ENCODE assay signal across 24 cellular contexts in genomic region chr5:176549871-176550270, GRCh38. TPM values are rescaled to one million over a fixed set of nuclear protein-coding genes. Genes with fewer than 3 reads are reported as not detected.
DNase-seq lines count a peak whose midpoint lies in the region; ATAC-seq and TF ChIP-seq lines count a peak whose summit lies in the region.
"Had no signal": no experiment of that assay in that cellular context is flagged by ENCODE, and none has a peak within 500 bp of the region (broad histone marks: within the 10 kb centered on the region; RNA-seq: fewer than 3 reads in every experiment).

No MANE protein-coding gene starts in this region.

- H2BK12ac ChIP-seq in neuronal stem cell (ENCODE audit: low read length) = peak overlapping the region; percentile 52

- H4K91ac ChIP-seq in IMR-90 (ENCODE audit: insufficient read depth, low read depth, low read length) (no peak overlapping the region), neuronal stem cell (ENCODE audit: low read depth, low read length, poor library complexity) (no peak overlapping the region)

- H3K79me1 ChIP-seq in IMR-90 (ENCODE audit: low read depth in 1 of 2, low read length in 2 of 2) (no peaks in the 10 kb centered on the region), neuronal stem cell (ENCODE audit: low read depth, low read length) (peaks cover 2% of the 10 kb centered on the region)

- no peak for DNase-seq in CD4-positive, alpha-beta memory T cell
- no peak for DNase-seq in IMR-90
- no peak for DNase-seq in hepatocyte (ENCODE audit: low spot score)
- DNase-seq in neuronal stem cell (ENCODE audit: low spot score) = no peak
- DNase-seq in OCI-M1 (lab: John Stamatoyannopoulos, UW) = no peak
- DNase-seq in activated CD4-positive, alpha-beta T cell treated with anti-CD3 and anti-CD28 coated beads, Interleukin-2, amount 10 ng/mL, durations not matched to agents 24 days and 14 days = no peak
- DNase-seq: activated CD4-positive, alpha-beta T cell treated with anti-CD3 and anti-CD28 coated beads, Interleukin-2, amount 50 U/mL, for 1 hour; activated naive CD4-positive, alpha-beta T cell treated with Interleukin-2 at 50 U/mL for 16 hours; aorta; COR-L47; dermis blood vessel endothelial cell; DND-41; left ventricle myocardium superior; NCI-H446 treated with DMSO at 0.1 percent for 48 hours; PC-9; stimulated activated CD4-positive, alpha-beta T cell treated with anti-CD3 and anti-CD28 coated beads, Interleukin-4, amount 100 ng/mL, for 24 hours; stimulated activated naive CD8-positive, alpha-beta T cell treated with anti-CD3 and anti-CD28 coated beads, Interleukin-15, amount 100 ng/mL, for 72 hours had no signal

- H3K36me3 Mint-ChIP-seq in CD4-positive, alpha-beta memory T cell = no peaks in the 10 kb centered on the region
- no peaks in the 10 kb centered on the region for H3K36me3 Mint-ChIP-seq in activated CD4-positive, alpha-beta T cell treated with anti-CD3 and anti-CD28 coated beads, Interleukin-2, amount 10 ng/mL, durations not matched to agents 24 days and 14 days (ENCODE audit: low read depth)
- H3K36me3 Mint-ChIP-seq: type B pancreatic cell had no signal

- no peak overlapping the region for H3K4ac ChIP-seq in IMR-90 (ENCODE audit: low read depth, low read length)
- no peak overlapping the region for H3K4ac ChIP-seq in neuronal stem cell (ENCODE audit: low read length)

- H3K23ac ChIP-seq in IMR-90 (ENCODE audit: low read depth, low read length) (no peak overlapping the region), neuronal stem cell (ENCODE audit: low read depth, low read length, poor library complexity) (no peak overlapping the region)

- intact Hi-C loops in CD4-positive, alpha-beta memory T cell (cut with micrococcal nuclease) = no loop called here
- intact Hi-C loops in IMR-90 (cut with micrococcal nuclease) = no loop called here
- intact Hi-C loops in activated CD4-positive, alpha-beta T cell treated with anti-CD3 and anti-CD28 coated beads, Interleukin-2, amount 10 ng/mL, durations not matched to agents 24 days and 14 days (cut with micrococcal nuclease) = no loop called here

- H3K9me3 ChIP-seq in CD4-positive, alpha-beta memory T cell (ENCODE audit: control insufficient read depth in 1 of 2, low read length in 2 of 2) = no peaks in the 10 kb centered on the region
- no peaks in the 10 kb centered on the region for H3K9me3 ChIP-seq in IMR-90 (ENCODE audit: control insufficient read depth, insufficient read depth, low read length)
- no peaks in the 10 kb centered on the region for H3K9me3 ChIP-seq in hepatocyte (ENCODE audit: low read depth)
- no peaks in the 10 kb centered on the region for H3K9me3 ChIP-seq in neuronal stem cell (replicated peaks in 1 of 2; ENCODE audit: control insufficient read depth in 2 of 2, insufficient read depth in 1 of 2, low read depth in 1 of 2, low read length in 2 of 2)
- H3K9me3 ChIP-seq: heart left ventricle, mucosa of descending colon had no signal

- H2AK5ac ChIP-seq in IMR-90 (ENCODE audit: low read depth, low read length) = no peak overlapping the region
- H2AK5ac ChIP-seq in neuronal stem cell (ENCODE audit: low read depth, low read length) = peak overlapping the region; percentile 47

- TF ChIP-seq RAD21 in IMR-90 (IDR thresholded peaks at IDR 0.05; ENCODE audit: low read length) = no peak

- H2BK5ac ChIP-seq in IMR-90 (ENCODE audit: low read depth, low read length, poor library complexity, severe bottlenecking) (no peak overlapping the region), neuronal stem cell (ENCODE audit: low read length) (no peak overlapping the region)

- in situ Hi-C loops in IMR-90 (cut with MboI; ENCODE audit: low sequenced_read_pairs) = loop anchor here (25.0 kb wide), 1 partner anchor 813 kb away; no protein-coding TSS in a partner anchor

- H3K4me2 ChIP-seq in IMR-90 (ENCODE audit: low read depth, low read length) (no peak overlapping the region), hepatocyte (peak overlapping the region; percentile 62), neuronal stem cell (ENCODE audit: insufficient read depth, low read length, poor library complexity, severe bottlenecking) (no peak overlapping the region)
- H3K4me2 ChIP-seq: PC-9 had no signal

- ATAC-seq in IMR-90 (ENCODE audit: low read depth) (no peak), HG03442 (IDR thresholded peaks at IDR 0.05; ENCODE audit: unreplicated experiment) (no peak), GM19324 (IDR thresholded peaks at IDR 0.05; ENCODE audit: low FRiP score, unreplicated experiment) (no peak)
- ATAC-seq: heart left ventricle, left ventricle myocardium superior had no signal

- H3K27me3 ChIP-seq in CD4-positive, alpha-beta memory T cell (ENCODE audit: insufficient read depth, low read length) = no peaks in the 10 kb centered on the region
- H3K27me3 ChIP-seq in IMR-90 (ENCODE audit: control insufficient read depth, insufficient read depth, low read length) (peaks cover 18% of the 10 kb centered on the region; the same call in 1 of the 2 replicates), hepatocyte (no peaks in the 10 kb centered on the region), neuronal stem cell (ENCODE audit: control insufficient read depth in 3 of 3, insufficient read depth in 3 of 3, low read depth in 1 of 3, low read length in 3 of 3) (peaks cover 0 to 33% (median 8%) of the 10 kb centered on the region in 3 experiments)

- peaks cover 38% of the 10 kb centered on the region for H3K4me1 ChIP-seq in CD4-positive, alpha-beta memory T cell (ENCODE audit: insufficient read depth, low read length)
- H3K4me1 ChIP-seq in IMR-90 (ENCODE audit: control insufficient read depth, insufficient read depth, low read length) (no peaks in the 10 kb centered on the region), hepatocyte (ENCODE audit: insufficient read depth) (peaks cover 37% of the 10 kb centered on the region), neuronal stem cell (ENCODE audit: control insufficient read depth in 2 of 2, insufficient read depth in 1 of 2, low read depth in 1 of 2, low read length in 2 of 2) (peaks cover 5 to 7% of the 10 kb centered on the region in 2 donors)

- H3K9ac ChIP-seq in IMR-90 (ENCODE audit: low read depth, low read length) = no peak overlapping the region
- H3K9ac ChIP-seq in neuronal stem cell (ENCODE audit: low read depth, low read length, poor library complexity) = no peak overlapping the region

- WGBS in IMR-90 (ENCODE audit: extremely low coverage in 2 of 2, insufficient read length in 1 of 2), 2 experiments = no CpG with 5 or more reads among the region's 7 CpGs
- 83% methylated on average over 7 of the region's 7 CpGs for WGBS in hepatocyte (ENCODE audit: low lambda C conversion rate, missing lambda C conversion rate)
- WGBS in neuronal stem cell (ENCODE audit: extremely low coverage in 2 of 2, insufficient read length in 2 of 2, insufficient replicate concordance in 1 of 2), 2 donors = no CpG with 5 or more reads among the region's 7 CpGs

- no peak overlapping the region for H3K56ac ChIP-seq in IMR-90 (ENCODE audit: extremely low read depth, insufficient read depth, low read length)

- H3K14ac ChIP-seq in IMR-90 (replicated peaks; ENCODE audit: low read depth, low read length) = no peak overlapping the region
- H3K14ac ChIP-seq in neuronal stem cell (ENCODE audit: low read length) = peak overlapping the region; percentile 17

- no peaks in the 10 kb centered on the region for H3K9me1 ChIP-seq in IMR-90 (ENCODE audit: insufficient read depth, low read length)

- H3K4me1 Mint-ChIP-seq in CD4-positive, alpha-beta memory T cell = peaks cover 19 to 70% (median 49%) of the 10 kb centered on the region in 4 donors
- H3K4me1 Mint-ChIP-seq in activated CD4-positive, alpha-beta T cell treated with anti-CD3 and anti-CD28 coated beads, Interleukin-2, amount 10 ng/mL, durations not matched to agents 24 days and 14 days = peaks cover 21% of the 10 kb centered on the region

- H2BK15ac ChIP-seq in IMR-90 (ENCODE audit: low read depth, low read length) (no peak overlapping the region), neuronal stem cell (ENCODE audit: low read length) (no peak overlapping the region)

- no peaks in the 10 kb centered on the region for H3K36me3 ChIP-seq in CD4-positive, alpha-beta memory T cell (ENCODE audit: insufficient read depth, low read length)
- H3K36me3 ChIP-seq in IMR-90 (ENCODE audit: control insufficient read depth, insufficient read depth, low read length) = no peaks in the 10 kb centered on the region
- H3K36me3 ChIP-seq in hepatocyte (replicated peaks; ENCODE audit: insufficient read depth, low read depth) = no peaks in the 10 kb centered on the region
- H3K36me3 ChIP-seq in neuronal stem cell (replicated peaks in 1 of 2; ENCODE audit: control insufficient read depth in 2 of 2, insufficient read depth in 2 of 2, low read length in 2 of 2) = no peaks in the 10 kb centered on the region
- H3K36me3 ChIP-seq: heart left ventricle had no signal

- no TSS peak for BruUV-seq in IMR-90 (replicated peaks; lab: Mats Ljungman, UMichigan)

- H2BK120ac ChIP-seq in IMR-90 (ENCODE audit: low read depth, low read length) (no peak overlapping the region), neuronal stem cell (ENCODE audit: low read depth, low read length) (peak overlapping the region; percentile 42)

- no peaks in the 10 kb centered on the region for H3K9me3 Mint-ChIP-seq in CD4-positive, alpha-beta memory T cell
- no peaks in the 10 kb centered on the region for H3K9me3 Mint-ChIP-seq in activated CD4-positive, alpha-beta T cell treated with anti-CD3 and anti-CD28 coated beads, Interleukin-2, amount 10 ng/mL, durations not matched to agents 24 days and 14 days
- H3K9me3 Mint-ChIP-seq: stimulated activated naive CD8-positive, alpha-beta T cell treated with anti-CD3 and anti-CD28 coated beads, Interleukin-15, amount 100 ng/mL, for 72 hours; type B pancreatic cell had no signal

- POLR2A ChIA-PET in CD4-positive, alpha-beta memory T cell (lab: Charles Lee; ENCODE audit: partially characterized antibody) = interaction anchor here (1.6 to 20.1 kb wide), 2 partner anchors 20 to 102 kb away, joined by 5 to 533 read pairs; partner anchors contain the start of genes FAF2 and RNF44
- POLR2A ChIA-PET in IMR-90 (lab: Charles Lee; ENCODE audit: unreplicated experiment) = no interaction called here

- peak overlapping the region; percentile 16 for H2AK9ac ChIP-seq in IMR-90 (replicated peaks; ENCODE audit: low read depth, low read length, poor library complexity)

- H4K20me1 ChIP-seq in IMR-90 (ENCODE audit: insufficient read depth, low read length) (no peaks in the 10 kb centered on the region), hepatocyte (ENCODE audit: insufficient read depth, poor library complexity, severe bottlenecking) (no peaks in the 10 kb centered on the region)

- no peaks in the 10 kb centered on the region for H3K27me3 Mint-ChIP-seq in CD4-positive, alpha-beta memory T cell
- no peaks in the 10 kb centered on the region for H3K27me3 Mint-ChIP-seq in activated CD4-positive, alpha-beta T cell treated with anti-CD3 and anti-CD28 coated beads, Interleukin-2, amount 10 ng/mL, durations not matched to agents 24 days and 14 days
- H3K27me3 Mint-ChIP-seq: stimulated activated naive CD8-positive, alpha-beta T cell treated with anti-CD3 and anti-CD28 coated beads, Interleukin-15, amount 100 ng/mL, for 72 hours; type B pancreatic cell had no signal

- TF ChIP-seq CTCF in IMR-90 (conservative IDR thresholded peaks at IDR 0.05; ENCODE audit: low read depth, low read length) = no peak
- no peak for TF ChIP-seq CTCF in hepatocyte (IDR thresholded peaks at IDR 0.05; ENCODE audit: poor library complexity)

- TF ChIP-seq POLR2A in IMR-90 (IDR thresholded peaks at IDR 0.05; ENCODE audit: low read depth, low read length) = no peak

- H2AFZ ChIP-seq in IMR-90 (replicated peaks; ENCODE audit: low read length, poor library complexity) (no peak overlapping the region), hepatocyte (no peak overlapping the region), neuronal stem cell (ENCODE audit: low read length) (no peak overlapping the region)
- H2AFZ ChIP-seq: PC-9 had no signal

- dilution Hi-C loops in IMR-90 (cut with HindIII; ENCODE audit: low sequenced_read_pairs, unreplicated experiment) = no loop called here

- no peaks in the 10 kb centered on the region for H3K79me2 ChIP-seq in hepatocyte

- H4K8ac ChIP-seq in IMR-90 (ENCODE audit: low read depth in 2 of 2, low read length in 2 of 2) (no peak overlapping the region), neuronal stem cell (ENCODE audit: low read depth, low read length) (no peak overlapping the region)

- H3K27ac Mint-ChIP-seq in CD4-positive, alpha-beta memory T cell = peak overlapping the region in 4 of 7 donors; percentile 13 to 87 (median 68)
- no peak overlapping the region for H3K27ac Mint-ChIP-seq in activated CD4-positive, alpha-beta T cell treated with anti-CD3 and anti-CD28 coated beads, Interleukin-2, amount 10 ng/mL, durations not matched to agents 24 days and 14 days
- H3K27ac Mint-ChIP-seq: type B pancreatic cell had no signal

- H3K18ac ChIP-seq in IMR-90 (ENCODE audit: low read depth, low read length) (no peak overlapping the region), neuronal stem cell (ENCODE audit: low read length) (peak overlapping the region; percentile 36)

- H3K9me2 ChIP-seq in hepatocyte (replicated peaks; ENCODE audit: insufficient read depth) = no peaks in the 10 kb centered on the region

- no peak overlapping the region for H4K5ac ChIP-seq in IMR-90 (ENCODE audit: low read depth, low read length)

- no peak overlapping the region for H3K27ac ChIP-seq in CD4-positive, alpha-beta memory T cell (ENCODE audit: low read depth, low read length)
- no peak overlapping the region for H3K27ac ChIP-seq in IMR-90 (ENCODE audit: insufficient read depth, low read length)
- H3K27ac ChIP-seq in hepatocyte = peak overlapping the region; percentile 99
- no peak overlapping the region for H3K27ac ChIP-seq in neuronal stem cell (replicated peaks; ENCODE audit: low read length)
- H3K27ac ChIP-seq: heart left ventricle, HL-60, PC-9 had no signal

- H3K4me3 Mint-ChIP-seq in CD4-positive, alpha-beta memory T cell = peak overlapping the region in 2 of 8 donors; percentile 11 to 66
- no peak overlapping the region for H3K4me3 Mint-ChIP-seq in activated CD4-positive, alpha-beta T cell treated with anti-CD3 and anti-CD28 coated beads, Interleukin-2, amount 10 ng/mL, durations not matched to agents 24 days and 14 days
- H3K4me3 Mint-ChIP-seq: type B pancreatic cell had no signal

- H2BK20ac ChIP-seq in IMR-90 (ENCODE audit: low read depth, low read length) = no peak overlapping the region

- no peak overlapping the region for H3K4me3 ChIP-seq in CD4-positive, alpha-beta memory T cell (ENCODE audit: low read length in 2 of 2)
- H3K4me3 ChIP-seq in IMR-90 (ENCODE audit: insufficient read depth, low read depth, low read length) (no peak overlapping the region), hepatocyte (no peak overlapping the region), neuronal stem cell (ENCODE audit: low read length in 2 of 2) (no peak overlapping the region)
- H3K4me3 ChIP-seq: heart left ventricle, mucosa of descending colon, PC-9 had no signal

- CTCF ChIA-PET in CD4-positive, alpha-beta memory T cell (lab: Charles Lee; ENCODE audit: partially characterized antibody) = interaction anchor here (2.8 kb wide), 1 partner anchor 23 kb away, joined by 14 read pairs; no protein-coding TSS in a partner anchor
- CTCF ChIA-PET in IMR-90 (lab: Yijun Ruan, JAX) = no interaction called here

RNA-seq across cellular contexts. Expression of gene CDHR2, which starts 0.7 kb away (rescaled TPM):
- 1 to 10 TPM; 2.9 TPM for total RNA-seq in CD4-positive, alpha-beta memory T cell
- polyA plus RNA-seq in CD4-positive, alpha-beta memory T cell = not detected
- total RNA-seq in IMR-90 (2012; rRNA removed) = not detected in 2 replicates
- not detected in 2 replicates for polyA plus RNA-seq in IMR-90 (2012; rRNA removed)
- not detected in 2 replicates for polyA plus RNA-seq in IMR-90 (2012; cell fraction: cytosol; rRNA removed)
- polyA plus RNA-seq in IMR-90 (2012; cell fraction: nucleus; rRNA removed; ENCODE audit: low replicate concordance) = 0.07 TPM in 2 replicates
- 24.8 and 29.8 TPM in 2 replicates for total RNA-seq in hepatocyte
- polyA plus RNA-seq in hepatocyte = 16.3 and 28.3 TPM in 2 replicates
- polyA plus RNA-seq in neuronal stem cell (2013, experiment 1 of 2) = 0.01 TPM
- 0.01 TPM for polyA plus RNA-seq in neuronal stem cell (2013, experiment 2 of 2)
- 0.35 and 0.45 TPM in 2 replicates for total RNA-seq in activated CD4-positive, alpha-beta T cell treated with anti-CD3 and anti-CD28 coated beads, Interleukin-2, amount 10 ng/mL, durations not matched to agents 24 days and 14 days
- total RNA-seq: aorta, PC-9, renal cortical epithelial cell had no signal

RNA-seq across cellular contexts. Expression of gene RNF44, which starts 12.7 kb away (rescaled TPM):
- total RNA-seq in CD4-positive, alpha-beta memory T cell = 100 to 1,000 TPM; 247 to 262 TPM
- 1 to 10 TPM; 1.1 to 7.1 TPM for polyA plus RNA-seq in CD4-positive, alpha-beta memory T cell
- total RNA-seq in IMR-90 (2012; rRNA removed) (0.54 and 0.83 TPM in 2 replicates), hepatocyte (9.5 and 13.0 TPM in 2 replicates)
- polyA plus RNA-seq in IMR-90 (2012; rRNA removed) (12.4 and 13.2 TPM in 2 replicates), hepatocyte (17.4 and 19.6 TPM in 2 replicates)
- polyA plus RNA-seq in IMR-90 (2012; cell fraction: cytosol; rRNA removed) = 5.9 and 12.1 TPM in 2 replicates
- 56.1 and 127 TPM in 2 replicates for polyA plus RNA-seq in IMR-90 (2012; cell fraction: nucleus; rRNA removed; ENCODE audit: low replicate concordance)
- polyA plus RNA-seq in neuronal stem cell (2013, experiment 1 of 2) = 77.9 TPM
- 78.0 TPM for polyA plus RNA-seq in neuronal stem cell (2013, experiment 2 of 2)
- 71.4 and 74.0 TPM in 2 replicates for total RNA-seq in activated CD4-positive, alpha-beta T cell treated with anti-CD3 and anti-CD28 coated beads, Interleukin-2, amount 10 ng/mL, durations not matched to agents 24 days and 14 days
